ENCODE assay signal across 11 cellular contexts in genomic region chr11:121563900-121564822, GRCh38.
A peak's percentile ranks its signal among the peaks of the same experiment; 100 is the strongest.
DNase-seq lines count a peak whose midpoint lies in the region; FAIRE-seq and TF ChIP-seq lines count a peak whose summit lies in the region.
"Had no signal": no experiment of that assay in that cellular context is flagged by ENCODE, and none has a peak within 500 bp of the region (broad histone marks: within the 10 kb centered on the region; RNA-seq: fewer than 3 reads in every experiment).

No MANE protein-coding gene starts in this region.

- H3K27me3 Mint-ChIP-seq in CD4-positive, alpha-beta memory T cell, result no peaks in the 10 kb centered on the region

- no peak overlapping the region for H3K27ac ChIP-seq in CD4-positive, alpha-beta memory T cell (ENCODE audit: low read depth, low read length)
- H3K27ac ChIP-seq: SK-N-MC had no signal

- H3K36me3 Mint-ChIP-seq in CD4-positive, alpha-beta memory T cell, result peaks cover 55 to 85% of the 10 kb centered on the region in 2 donors

- peaks cover 83% of the 10 kb centered on the region for H3K36me3 ChIP-seq in CD4-positive, alpha-beta memory T cell (ENCODE audit: insufficient read depth, low read length)

- no peaks in the 10 kb centered on the region for H3K27me3 ChIP-seq in CD4-positive, alpha-beta memory T cell (ENCODE audit: insufficient read depth, low read length)

- no peaks in the 10 kb centered on the region for H3K9me3 ChIP-seq in CD4-positive, alpha-beta memory T cell (ENCODE audit: control insufficient read depth in 1 of 2, low read length in 2 of 2)

- no peaks in the 10 kb centered on the region for H3K4me1 ChIP-seq in CD4-positive, alpha-beta memory T cell (ENCODE audit: insufficient read depth, low read length)

- intact Hi-C loops in CD4-positive, alpha-beta memory T cell (cut with micrococcal nuclease), result no loop called here

- H3K27ac Mint-ChIP-seq in CD4-positive, alpha-beta memory T cell, result peak overlapping the region in 5 of 7 donors; percentile 8 to 89 (median 51)

- POLR2A ChIA-PET in CD4-positive, alpha-beta memory T cell (lab: Charles Lee; ENCODE audit: partially characterized antibody), result no interaction called here

- no peaks in the 10 kb centered on the region for H3K9me3 Mint-ChIP-seq in CD4-positive, alpha-beta memory T cell

- peak overlapping the region in 1 of 8 donors; percentile 0 for H3K4me3 Mint-ChIP-seq in CD4-positive, alpha-beta memory T cell
- H3K4me3 Mint-ChIP-seq: brain had no signal

- no peak overlapping the region for H3K4me3 ChIP-seq in CD4-positive, alpha-beta memory T cell (ENCODE audit: low read length in 2 of 2)
- H3K4me3 ChIP-seq: SK-N-MC had no signal

- CTCF ChIA-PET in CD4-positive, alpha-beta memory T cell (lab: Charles Lee; ENCODE audit: partially characterized antibody), result interaction anchor here (0.8 to 1.7 kb wide), 2 partner anchors 245 to 247 kb away, joined by 3 to 5 read pairs; no protein-coding TSS in a partner anchor

- peaks cover 12 to 40% (median 20%) of the 10 kb centered on the region in 4 donors for H3K4me1 Mint-ChIP-seq in CD4-positive, alpha-beta memory T cell

- TF ChIP-seq POLR2A in GM12891 (IDR thresholded peaks at IDR 0.05; ENCODE audit: low read depth, low read length), result no peak

- FAIRE-seq in GM12891 (lab: Jason Lieb, UNC), result peak; percentile 13
- FAIRE-seq: HTR-8/SVneo had no signal

- DNase-seq in CD4-positive, alpha-beta memory T cell, result no peak
- DNase-seq in GM12891 (ENCODE audit: insufficient read length, low spot score), result no peak
- DNase-seq in NCI-H526 treated with DMSO at 0.1 percent for 48 hours (lab: John Stamatoyannopoulos, UW), result peak; percentile 90
- DNase-seq in iris pigment epithelial cell (ENCODE audit: low read depth), result peak; percentile 10
- DNase-seq in NCI-H446 (lab: John Stamatoyannopoulos, UW), result no peak
- DNase-seq in cerebellum (ENCODE audit: low spot score), result no peak
- DNase-seq in HuH-7.5 (ENCODE audit: low spot score), result no peak
- DNase-seq: right cardiac atrium had no signal

TF ChIP-seq in GM12891, 5 proteins besides CTCF, POLR2A, EP300 and RAD21:
- no peak for TF ChIP-seq POLR2AphosphoS5 (IDR thresholded peaks at IDR 0.05; ENCODE audit: low read depth, low read length)
- TF ChIP-seq PAX5 (IDR thresholded peaks at IDR 0.05; ENCODE audit: insufficient read depth, low read length, severe bottlenecking), result no peak
- TF ChIP-seq SPI1 (IDR thresholded peaks at IDR 0.05; ENCODE audit: low read depth, low read length), result no peak
- no peak for TF ChIP-seq POU2F2 (IDR thresholded peaks at IDR 0.05; ENCODE audit: low read depth, low read length)
- no peak for TF ChIP-seq TAF1 (IDR thresholded peaks at IDR 0.05; ENCODE audit: low read depth, low read length)

Comparison
In these comparisons a context has a peak if more than half of its experiments do, and no peak if none do; other contexts are left out.
1. DNase-seq: peak in NCI-H526 treated with DMSO at 0.1 percent for 48 hours (single experiment) and iris pigment epithelial cell (single experiment); none in CD4-positive, alpha-beta memory T cell (0 of 5), GM12891 (single experiment), NCI-H446 (0 of 2), cerebellum (single experiment) and HuH-7.5 (single experiment).